In genomic region chr14:93206793-93207467, GRCh38 we compare ENCODE assay signal across 8 cellular contexts. TPM values are rescaled to one million over a fixed set of nuclear protein-coding genes. Genes with fewer than 3 reads are reported as not detected.
DNase-seq lines count a peak whose midpoint lies in the region; FAIRE-seq and TF ChIP-seq lines count a peak whose summit lies in the region.

Gene GON7, minus strand, starts transcription at chr14:93207065. Its CDS starts 28 bp downstream, at chr14:93207037.
Gene UBR7, plus strand, starts transcription at chr14:93207256. Its CDS starts 36 bp downstream, at chr14:93207292.

- intact Hi-C loops in activated naive CD4-positive, alpha-beta T cell treated with anti-CD3 and anti-CD28 coated beads for 36 hours (cut with micrococcal nuclease): loop anchor here (1.0 to 5.0 kb wide), 5 partner anchors 23 to 755 kb away; partner anchors contain the start of genes BTBD7, GOLGA5 and MOAP1

- TF ChIP-seq CTCF in GM06990 (IDR thresholded peaks at IDR 0.05; ENCODE audit: insufficient read depth, low read length, poor library complexity, severe bottlenecking): peak; percentile 10
- no peak for TF ChIP-seq CTCF in HFF-Myc (IDR thresholded peaks at IDR 0.05; ENCODE audit: low read depth, low read length, missing control alignments)
- peak; percentile 74 for TF ChIP-seq CTCF in neutrophil (IDR thresholded peaks at IDR 0.05)

- H3K4me1 ChIP-seq in neutrophil (ENCODE audit: control insufficient read depth in 1 of 2, insufficient read depth in 1 of 2, low read depth in 1 of 2, low read length in 1 of 2): peaks cover 20 to 24% of the 10 kb centered on the region in 2 experiments

- peak within 1 kb of the TSS; percentile 83 for H3K27ac Mint-ChIP-seq in activated naive CD4-positive, alpha-beta T cell treated with anti-CD3 and anti-CD28 coated beads for 36 hours

- CTCF ChIA-PET in activated naive CD4-positive, alpha-beta T cell treated with anti-CD3 and anti-CD28 coated beads for 36 hours (lab: Charles Lee): interaction anchor here (1.0 to 2.1 kb wide), 6 partner anchors 22 to 124 kb away, joined by 3 to 6 read pairs (median 4); partner anchors contain the start of genes LYSET and MOAP1

- no peaks in the 10 kb centered on the region for H3K9me3 Mint-ChIP-seq in activated naive CD4-positive, alpha-beta T cell treated with anti-CD3 and anti-CD28 coated beads for 36 hours

- no peaks in the 10 kb centered on the region for H3K27me3 Mint-ChIP-seq in activated naive CD4-positive, alpha-beta T cell treated with anti-CD3 and anti-CD28 coated beads for 36 hours (ENCODE audit: low read depth)

- peaks cover 14% of the 10 kb centered on the region for H3K36me3 Mint-ChIP-seq in activated naive CD4-positive, alpha-beta T cell treated with anti-CD3 and anti-CD28 coated beads for 36 hours (ENCODE audit: low read depth)

- H3K27me3 ChIP-seq in GM06990 (replicated peaks; ENCODE audit: control insufficient read depth, insufficient read depth, low read length): no peaks in the 10 kb centered on the region
- no peaks in the 10 kb centered on the region for H3K27me3 ChIP-seq in neutrophil

- H3K27ac ChIP-seq in neutrophil (peak within 1 kb of the TSS; percentile 82), substantia nigra (ENCODE audit: low read depth, low read length, poor library complexity, severe bottlenecking) (peak within 1 kb of the TSS; percentile 82)

- peaks cover 32% of the 10 kb centered on the region for H3K4me1 Mint-ChIP-seq in activated naive CD4-positive, alpha-beta T cell treated with anti-CD3 and anti-CD28 coated beads for 36 hours (ENCODE audit: low read depth)

- H3K9me3 ChIP-seq in neutrophil: no peaks in the 10 kb centered on the region

- H3K36me3 ChIP-seq in GM06990 (ENCODE audit: control insufficient read depth, insufficient read depth, low read length) (no peaks in the 10 kb centered on the region; the same call in 1 of the 2 replicates), neutrophil (peaks cover under 1% of the 10 kb centered on the region)

- peak; percentile 3 for FAIRE-seq in frontal cortex (lab: Jason Lieb, UNC)

- peak; percentile 94 for DNase-seq in GM06990 (ENCODE audit: extremely low read depth, insufficient read length)
- peak; percentile 93 for DNase-seq in HFF-Myc (ENCODE audit: extremely low read depth, low read depth)
- DNase-seq in NAMALWA (ENCODE audit: low spot score): peak; percentile 96
- DNase-seq in SK-N-DZ (ENCODE audit: low spot score): peak; percentile 94
- DNase-seq in activated naive CD4-positive, alpha-beta T cell treated with anti-CD3 and anti-CD28 coated beads for 36 hours: peak; percentile 95
- DNase-seq in frontal cortex (ENCODE audit: low spot score in 2 of 2): peak; percentile 92 to 94
- DNase-seq in substantia nigra (lab: John Stamatoyannopoulos, UW): peak; percentile 75 to 98 (median 94)

- H3K4me3 Mint-ChIP-seq in activated naive CD4-positive, alpha-beta T cell treated with anti-CD3 and anti-CD28 coated beads for 36 hours: peak within 1 kb of the TSS; percentile 92

- peak within 1 kb of the TSS; percentile 95 for H3K4me3 ChIP-seq in GM06990 (replicated peaks; ENCODE audit: low read depth, low read length)
- H3K4me3 ChIP-seq in HFF-Myc (replicated peaks; ENCODE audit: low read depth, low read length): peak within 1 kb of the TSS; percentile 69
- H3K4me3 ChIP-seq in neutrophil (ENCODE audit: low read depth in 1 of 2, low read length in 1 of 2): peak within 1 kb of the TSS; percentile 80 to 91

RNA-seq across cellular contexts. Expression of gene GON7, which starts in this region (rescaled TPM):
- polyA plus RNA-seq in SK-N-DZ (2014; cell fraction: cytosol; rRNA removed): 17.3 and 21.4 TPM in 2 replicates
- polyA plus RNA-seq in SK-N-DZ (2014; cell fraction: nucleus; rRNA removed): 8.7 and 10.9 TPM in 2 replicates
- 1 to 10 TPM; 4.8 to 7.0 TPM for total RNA-seq in activated naive CD4-positive, alpha-beta T cell treated with anti-CD3 and anti-CD28 coated beads for 36 hours
- 12.2 TPM for total RNA-seq in frontal cortex

RNA-seq across cellular contexts. Expression of gene UBR7, which starts in this region (rescaled TPM):
- 40.9 and 45.8 TPM in 2 replicates for polyA plus RNA-seq in SK-N-DZ (2014; cell fraction: cytosol; rRNA removed)
- polyA plus RNA-seq in SK-N-DZ (2014; cell fraction: nucleus; rRNA removed): 15.0 and 16.9 TPM in 2 replicates
- total RNA-seq in activated naive CD4-positive, alpha-beta T cell treated with anti-CD3 and anti-CD28 coated beads for 36 hours: 10 to 100 TPM; 43.0 to 45.0 TPM
- total RNA-seq in frontal cortex: 40.8 TPM

Comparison
In these comparisons a context has a peak if more than half of its experiments do, and no peak if none do; other contexts are left out.
1. Peak in every context shown above with its lines: DNase-seq, H3K4me3 ChIP-seq and H3K27ac ChIP-seq.